ENCODE assay signal across 34 cellular contexts in the genomic region with DNA sequence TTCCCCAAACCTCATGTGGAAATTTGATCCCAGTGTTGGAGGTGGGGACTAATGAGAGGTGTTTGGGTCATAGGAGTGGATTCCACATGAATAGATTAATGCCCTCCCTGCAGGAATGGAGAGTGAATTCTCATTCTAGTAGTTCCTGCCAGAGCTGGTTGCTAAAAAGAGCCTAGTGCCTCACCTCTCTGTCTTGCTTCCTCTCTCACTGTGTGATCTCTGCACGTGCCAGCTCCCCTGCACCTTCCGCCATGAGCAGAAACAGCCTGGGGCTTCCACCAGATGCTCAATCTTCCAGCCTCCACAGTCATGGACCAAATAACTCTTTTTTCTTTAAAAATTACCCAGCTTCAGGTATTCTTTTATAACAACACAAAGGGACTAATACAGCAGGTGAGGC.
"Had no signal": no experiment of that assay in that cellular context is flagged by ENCODE, and none has a peak within 500 bp of the region (broad histone marks: within the 10 kb centered on the region; RNA-seq: fewer than 3 reads in every experiment).

No MANE protein-coding gene starts in this region.

- H3K36me3 Mint-ChIP-seq: activated CD4-positive, alpha-beta memory T cell treated with anti-CD3 and anti-CD28 coated beads for 36 hours; activated naive CD4-positive, alpha-beta T cell treated with anti-CD3 and anti-CD28 coated beads, Interleukin-2, amount 10 ng/mL, durations not matched to agents 7 days and 5 days; activated naive CD8-positive, alpha-beta T cell treated with anti-CD3 and anti-CD28 coated beads, Interleukin-2, amount 10 ng/mL, durations not matched to agents 7 days and 5 days; brain; immature natural killer cell; stimulated activated naive B cell treated with anti-CD40 and anti-IgM and Interleukin-4, amounts not matched to agents 10 μg/mL and 1 μg/mL and 100 μg/mL, for 72 hours had no signal

- ATAC-seq: activated CD4-positive, CD25-positive, alpha-beta regulatory T cell treated with anti-CD3 and anti-CD28 coated beads, Interleukin-2, amount 50 U/mL, for 24 hours; lower lobe of right lung; naive thymus-derived CD8-positive, alpha-beta T cell; psoas muscle; stimulated activated naive B cell treated with anti-CD40 and anti-IgM and Interleukin-4, amounts not matched to agents 10 μg/mL and 1 μg/mL and 100 μg/mL, for 72 hours; upper lobe of right lung had no signal

- H3K27me3 ChIP-seq: ascending aorta, cardiac muscle cell, hepatocyte, thyroid gland had no signal

- H3K27ac ChIP-seq: ascending aorta, cardiac muscle cell, esophagus muscularis mucosa, hepatocyte, lower lobe of right lung, parathyroid adenoma, psoas muscle, stomach, thyroid gland, upper lobe of right lung, VCaP had no signal

- DNase-seq: activated CD4-positive, alpha-beta memory T cell treated with anti-CD3 and anti-CD28 coated beads for 36 hours; activated CD4-positive, alpha-beta T cell treated with anti-CD3 and anti-CD28 coated beads, Interleukin-2, amount 10 ng/mL, durations not matched to agents 24 days and 14 days; activated CD8-positive, alpha-beta memory T cell treated with anti-CD3 and anti-CD28 coated beads, Interleukin-2, amount 50 U/mL, for 4 hours; activated gamma-delta T cell; activated naive CD4-positive, alpha-beta T cell treated with anti-CD3 and anti-CD28 coated beads, Interleukin-2, amount 10 ng/mL, durations not matched to agents 7 days and 5 days; activated naive CD8-positive, alpha-beta T cell treated with anti-CD3 and anti-CD28 coated beads, Interleukin-2, amount 10 ng/mL, durations not matched to agents 7 days and 5 days; activated T-cell treated with anti-CD3 and anti-CD28 coated beads, Interleukin-2, amount 50 U/mL, for 1 hour; dermis blood vessel endothelial cell; effector CD4-positive, alpha-beta T cell; foreskin melanocyte; immature natural killer cell; kidney; lower lobe of right lung; mesenchymal stem cell; naive thymus-derived CD8-positive, alpha-beta T cell; occipital lobe; psoas muscle; stimulated activated CD4-positive, alpha-beta T cell treated with anti-CD3 and anti-CD28 coated beads, Interleukin-15, amount 100 ng/mL, for 24 hours; stimulated activated CD4-positive, alpha-beta T cell treated with anti-CD3 and anti-CD28 coated beads, Interleukin-2, amount 100 ng/mL, for 24 hours; stimulated activated naive B cell treated with anti-CD40 and anti-IgM and Interleukin-4, amounts not matched to agents 10 μg/mL and 1 μg/mL and 100 μg/mL, for 72 hours; stomach; T-helper 9 cell; thyroid gland; upper lobe of right lung had no signal

- H3K4me3 Mint-ChIP-seq: activated CD4-positive, alpha-beta memory T cell treated with anti-CD3 and anti-CD28 coated beads for 36 hours; activated CD4-positive, alpha-beta T cell treated with anti-CD3 and anti-CD28 coated beads, Interleukin-2, amount 10 ng/mL, durations not matched to agents 24 days and 14 days; activated naive CD4-positive, alpha-beta T cell treated with anti-CD3 and anti-CD28 coated beads, Interleukin-2, amount 10 ng/mL, durations not matched to agents 7 days and 5 days; activated naive CD8-positive, alpha-beta T cell treated with anti-CD3 and anti-CD28 coated beads, Interleukin-2, amount 10 ng/mL, durations not matched to agents 7 days and 5 days; brain; immature natural killer cell; naive thymus-derived CD8-positive, alpha-beta T cell; neural crest cell; stimulated activated naive B cell treated with anti-CD40 and anti-IgM and Interleukin-4, amounts not matched to agents 10 μg/mL and 1 μg/mL and 100 μg/mL, for 72 hours; T-helper 1 cell treated with Interleukin-12 subunit alpha and Interleukin-12 subunit beta and Interleukin-4 antibody, amounts not matched to agents 30 μg/mL and 1 μg/mL, for 36 hours had no signal

- H3K4me1 Mint-ChIP-seq: activated CD4-positive, alpha-beta T cell treated with anti-CD3 and anti-CD28 coated beads, Interleukin-2, amount 10 ng/mL, durations not matched to agents 24 days and 14 days; activated naive CD4-positive, alpha-beta T cell treated with anti-CD3 and anti-CD28 coated beads, Interleukin-2, amount 10 ng/mL, durations not matched to agents 7 days and 5 days; activated naive CD8-positive, alpha-beta T cell treated with anti-CD3 and anti-CD28 coated beads, Interleukin-2, amount 10 ng/mL, durations not matched to agents 7 days and 5 days; immature natural killer cell; naive thymus-derived CD8-positive, alpha-beta T cell; stimulated activated naive B cell treated with anti-CD40 and anti-IgM and Interleukin-4, amounts not matched to agents 10 μg/mL and 1 μg/mL and 100 μg/mL, for 72 hours had no signal

- H3K4me1 ChIP-seq: esophagus muscularis mucosa, lower lobe of right lung, parathyroid adenoma, psoas muscle, stomach, upper lobe of right lung had no signal

- H3K4me3 ChIP-seq: ascending aorta, cardiac muscle cell, esophagus muscularis mucosa, hepatocyte, lower lobe of right lung, psoas muscle, stomach, thyroid gland, upper lobe of right lung had no signal

- H3K9me3 ChIP-seq: ascending aorta, esophagus muscularis mucosa, lower lobe of right lung, psoas muscle, stomach, thyroid gland, upper lobe of right lung had no signal

- H3K36me3 ChIP-seq: ascending aorta, cardiac muscle cell, esophagus muscularis mucosa, lower lobe of right lung, stomach, thyroid gland, upper lobe of right lung had no signal

- H3K9me3 Mint-ChIP-seq: activated CD4-positive, alpha-beta memory T cell treated with anti-CD3 and anti-CD28 coated beads for 36 hours; activated CD4-positive, alpha-beta T cell treated with anti-CD3 and anti-CD28 coated beads, Interleukin-2, amount 10 ng/mL, durations not matched to agents 24 days and 14 days; activated naive CD4-positive, alpha-beta T cell treated with anti-CD3 and anti-CD28 coated beads, Interleukin-2, amount 10 ng/mL, durations not matched to agents 7 days and 5 days; activated naive CD8-positive, alpha-beta T cell treated with anti-CD3 and anti-CD28 coated beads, Interleukin-2, amount 10 ng/mL, durations not matched to agents 7 days and 5 days; brain; immature natural killer cell; naive thymus-derived CD8-positive, alpha-beta T cell; neural crest cell; T-helper 1 cell treated with Interleukin-12 subunit alpha and Interleukin-12 subunit beta and Interleukin-4 antibody, amounts not matched to agents 30 μg/mL and 1 μg/mL, for 36 hours had no signal

- H3K27ac Mint-ChIP-seq: activated CD4-positive, alpha-beta memory T cell treated with anti-CD3 and anti-CD28 coated beads for 36 hours; activated CD4-positive, alpha-beta T cell treated with anti-CD3 and anti-CD28 coated beads, Interleukin-2, amount 10 ng/mL, durations not matched to agents 24 days and 14 days; activated naive CD4-positive, alpha-beta T cell treated with anti-CD3 and anti-CD28 coated beads, Interleukin-2, amount 10 ng/mL, durations not matched to agents 7 days and 5 days; activated naive CD8-positive, alpha-beta T cell treated with anti-CD3 and anti-CD28 coated beads, Interleukin-2, amount 10 ng/mL, durations not matched to agents 7 days and 5 days; immature natural killer cell; naive thymus-derived CD8-positive, alpha-beta T cell; stimulated activated naive B cell treated with anti-CD40 and anti-IgM and Interleukin-4, amounts not matched to agents 10 μg/mL and 1 μg/mL and 100 μg/mL, for 72 hours; T-helper 1 cell treated with Interleukin-12 subunit alpha and Interleukin-12 subunit beta and Interleukin-4 antibody, amounts not matched to agents 30 μg/mL and 1 μg/mL, for 36 hours had no signal

- H3K27me3 Mint-ChIP-seq: activated CD4-positive, alpha-beta T cell treated with anti-CD3 and anti-CD28 coated beads, Interleukin-2, amount 10 ng/mL, durations not matched to agents 24 days and 14 days; brain had no signal
